In the genomic region with DNA sequence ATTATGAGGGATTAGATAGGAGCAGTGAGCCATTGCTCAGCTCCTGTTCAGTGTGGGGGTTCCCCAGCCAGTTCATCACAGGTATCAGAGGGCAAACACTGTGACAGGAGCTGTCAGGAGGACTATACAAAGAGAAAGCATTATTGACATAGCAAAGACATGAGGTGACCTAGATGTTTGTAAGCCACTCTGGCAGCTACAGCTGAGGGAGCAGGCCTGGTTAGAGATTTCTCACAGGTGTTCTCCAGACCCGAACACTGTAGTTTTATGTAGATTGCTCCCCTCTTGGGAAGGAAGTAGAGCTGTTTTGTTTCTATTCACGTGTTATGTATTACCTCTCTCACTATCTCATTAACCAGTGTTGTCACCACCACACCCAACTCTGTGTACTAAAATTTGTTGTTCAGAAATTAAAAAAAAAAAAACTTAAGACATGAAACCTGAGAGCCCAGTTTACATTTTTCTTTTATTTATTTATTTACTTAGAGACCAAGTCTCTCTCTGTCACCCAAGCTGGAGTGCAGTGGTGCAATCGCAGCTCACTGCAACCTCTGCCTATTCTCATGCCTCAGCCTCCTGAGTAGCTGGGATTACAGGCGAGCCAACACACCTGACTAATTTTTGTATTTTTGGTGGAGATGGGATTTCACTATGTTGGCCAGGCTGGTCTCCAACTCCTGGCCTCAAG, we compare ENCODE assay signal across 8 cellular contexts.
DNase-seq lines count a peak whose midpoint lies in the region; ATAC-seq and TF ChIP-seq lines count a peak whose summit lies in the region.

No MANE protein-coding gene starts in this region.

- DNase-seq in NCI-H748 (lab: John Stamatoyannopoulos, UW; ENCODE audit: unreplicated experiment) (peak; percentile 13), NCI-H748 treated with DMSO at 0.1 percent for 48 hours (lab: John Stamatoyannopoulos, UW) (no peak), endodermal cell (peak; percentile 58), SW480 (ENCODE audit: low spot score) (no peak), coronary artery (ENCODE audit: low spot score) (no peak)
- peak; percentile 16 for DNase-seq in T-helper 2 cell treated with Interferon-gamma antibody and Interleukin-4, amounts not matched to agents 5 μg/mL and 100 μg/mL, for 36 hours (ENCODE audit: low spot score)
- DNase-seq in stimulated activated CD8-positive, alpha-beta memory T cell treated with anti-CD3 and anti-CD28 coated beads, Interleukin-12 subunit alpha, Interleukin-12 subunit beta, amount 100 ng/mL, for 1 hour (ENCODE audit: low read depth), result peak; percentile 15

- TF ChIP-seq CTCF in endodermal cell (conservative IDR thresholded peaks at IDR 0.05) (no peak), coronary artery (IDR thresholded peaks at IDR 0.05) (no peak)

- H3K4me1 Mint-ChIP-seq in T-helper 2 cell treated with Interferon-gamma antibody and Interleukin-4, amounts not matched to agents 5 μg/mL and 100 μg/mL, for 36 hours (ENCODE audit: low read depth), result peaks cover 37% of the 10 kb centered on the region
- H3K4me1 Mint-ChIP-seq in endodermal cell, result peaks cover 19% of the 10 kb centered on the region

- peak; percentile 84 for ATAC-seq in HG03342 (IDR thresholded peaks at IDR 0.05; ENCODE audit: unreplicated experiment)

- no peaks in the 10 kb centered on the region for H3K9me3 Mint-ChIP-seq in T-helper 2 cell treated with Interferon-gamma antibody and Interleukin-4, amounts not matched to agents 5 μg/mL and 100 μg/mL, for 36 hours
- H3K9me3 Mint-ChIP-seq in endodermal cell, result no peaks in the 10 kb centered on the region

- H3K27me3 ChIP-seq in endodermal cell (ENCODE audit: control insufficient read depth, insufficient read depth, low read length, poor library complexity, severe bottlenecking), result no peaks in the 10 kb centered on the region

- H3K36me3 ChIP-seq in endodermal cell (ENCODE audit: control insufficient read depth, insufficient read depth, low read length), result no peaks in the 10 kb centered on the region

- 83% methylated on average over 4 of the region's 4 CpGs; no CpG with 5 or more reads in 1 of the 2 experiments for WGBS in endodermal cell (ENCODE audit: insufficient coverage in 1 of 2, insufficient read length in 1 of 2), 2 experiments

- no peak overlapping the region for H3K9ac ChIP-seq in endodermal cell (ENCODE audit: extremely low read depth, low read length, poor library complexity, severe bottlenecking)

- H3K27ac ChIP-seq in endodermal cell (ENCODE audit: low read depth, low read length), result no peak overlapping the region
- no peak overlapping the region for H3K27ac ChIP-seq in coronary artery

- H3K9me3 ChIP-seq in endodermal cell (ENCODE audit: control insufficient read depth, low read length), result no peaks in the 10 kb centered on the region

- H3K36me3 Mint-ChIP-seq in T-helper 2 cell treated with Interferon-gamma antibody and Interleukin-4, amounts not matched to agents 5 μg/mL and 100 μg/mL, for 36 hours (ENCODE audit: low read depth), result peaks cover 6% of the 10 kb centered on the region
- peaks cover 4% of the 10 kb centered on the region for H3K36me3 Mint-ChIP-seq in endodermal cell (ENCODE audit: low read depth)

- no peaks in the 10 kb centered on the region for H3K27me3 Mint-ChIP-seq in T-helper 2 cell treated with Interferon-gamma antibody and Interleukin-4, amounts not matched to agents 5 μg/mL and 100 μg/mL, for 36 hours (ENCODE audit: low read depth)
- no peaks in the 10 kb centered on the region for H3K27me3 Mint-ChIP-seq in endodermal cell (ENCODE audit: insufficient read depth)

- H3K4me3 Mint-ChIP-seq in T-helper 2 cell treated with Interferon-gamma antibody and Interleukin-4, amounts not matched to agents 5 μg/mL and 100 μg/mL, for 36 hours, result peak overlapping the region; percentile 63
- H3K4me3 Mint-ChIP-seq in endodermal cell, result no peak overlapping the region

- H3K4me3 ChIP-seq in endodermal cell (ENCODE audit: low read length) (no peak overlapping the region), coronary artery (no peak overlapping the region)

- H3K27ac Mint-ChIP-seq in T-helper 2 cell treated with Interferon-gamma antibody and Interleukin-4, amounts not matched to agents 5 μg/mL and 100 μg/mL, for 36 hours, result peak overlapping the region; percentile 83
- H3K27ac Mint-ChIP-seq in endodermal cell, result peak overlapping the region; percentile 59

- peaks cover 7% of the 10 kb centered on the region for H3K4me1 ChIP-seq in endodermal cell (ENCODE audit: control insufficient read depth, insufficient read depth, low read length)

Comparison
In these comparisons a context has a peak if more than half of its experiments do, and no peak if none do; other contexts are left out.
1. DNase-seq: peak in NCI-H748 (single experiment), T-helper 2 cell treated with Interferon-gamma antibody and Interleukin-4, amounts not matched to agents 5 μg/mL and 100 μg/mL, for 36 hours (single experiment), endodermal cell (single experiment) and stimulated activated CD8-positive, alpha-beta memory T cell treated with anti-CD3 and anti-CD28 coated beads, Interleukin-12 subunit alpha, Interleukin-12 subunit beta, amount 100 ng/mL, for 1 hour (single experiment); none in NCI-H748 treated with DMSO at 0.1 percent for 48 hours (single experiment), SW480 (single experiment) and coronary artery (single experiment).